In the genomic region with DNA sequence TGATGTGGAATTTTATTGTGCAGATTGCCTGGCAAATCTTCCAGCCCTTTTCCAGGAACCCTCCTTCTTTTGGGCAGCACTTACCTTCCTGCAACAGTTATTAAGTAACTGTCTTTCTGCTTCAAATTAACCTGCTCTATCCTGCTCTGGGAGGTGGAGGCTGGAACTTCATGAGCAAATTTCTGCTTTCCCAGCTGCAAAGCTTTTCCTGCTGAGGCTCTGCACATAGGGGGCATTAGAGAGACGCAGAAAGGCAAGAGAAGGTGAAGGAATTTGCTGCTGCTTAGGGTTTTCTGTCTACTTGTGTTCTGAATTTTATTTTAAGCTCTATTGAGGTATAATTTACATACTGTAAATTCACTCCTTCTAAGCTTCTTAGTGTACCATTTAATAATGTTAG, we compare ENCODE assay signal across 8 cellular contexts.
DNase-seq lines count a peak whose midpoint lies in the region; ATAC-seq lines count a peak whose summit lies in the region.

No MANE protein-coding gene starts in this region.

- peak; percentile 84 for DNase-seq in ELF-1 (ENCODE audit: low read depth, low spot score)
- DNase-seq in LHCN-M2 (ENCODE audit: low read depth): peak; percentile 64
- DNase-seq in astrocyte of the hippocampus (ENCODE audit: low read depth, low spot score): peak; percentile 82
- DNase-seq in left kidney (ENCODE audit: low read depth, low spot score): peak; percentile 94
- no peak for DNase-seq in NCI-H1105 (lab: John Stamatoyannopoulos, UW)
- no peak for DNase-seq in NCI-H1048 (lab: John Stamatoyannopoulos, UW)

- ATAC-seq in GM21619 (IDR thresholded peaks at IDR 0.05; ENCODE audit: unreplicated experiment): no peak
- no peak for ATAC-seq in HG03378 (IDR thresholded peaks at IDR 0.05; ENCODE audit: unreplicated experiment)

Comparison
In these comparisons a context has a peak if more than half of its experiments do, and no peak if none do; other contexts are left out.
1. DNase-seq: peak in ELF-1 (single experiment), LHCN-M2 (single experiment), astrocyte of the hippocampus (single experiment) and left kidney (single experiment); none in NCI-H1105 (single experiment) and NCI-H1048 (single experiment).